In genomic region chr16:58225965-58226602, GRCh38 we compare ENCODE assay signal across 17 cellular contexts. TPM values are rescaled to one million over a fixed set of nuclear protein-coding genes. Genes with fewer than 3 reads are reported as not detected.
DNase-seq lines count a peak whose midpoint lies in the region; ATAC-seq, FAIRE-seq and TF ChIP-seq lines count a peak whose summit lies in the region.
"Had no signal": no experiment of that assay in that cellular context is flagged by ENCODE, and none has a peak within 500 bp of the region (broad histone marks: within the 10 kb centered on the region; RNA-seq: fewer than 3 reads in every experiment).

No MANE protein-coding gene starts in this region.

- no peak for DNase-seq in HepG2 (ENCODE audit: low spot score)
- no peak for DNase-seq in right lobe of liver
- DNase-seq in WTC11 (ENCODE audit: low spot score) = no peak
- no peak for DNase-seq in neural crest cell (ENCODE audit: low read depth, low spot score)
- no peak for DNase-seq in activated CD8-positive, alpha-beta T cell treated with anti-CD3 and anti-CD28 coated beads for 36 hours
- DNase-seq in head of caudate nucleus = no peak
- DNase-seq: 8988T; Calu3; CD8-positive, alpha-beta T cell; DMS79 treated with DMSO at 0.1 percent for 48 hours; GF-D8; KBM-7 had no signal

- WGBS in HepG2 (ENCODE audit: low lambda C conversion rate) = 52% methylated on average over 7 of the region's 8 CpGs
- WGBS in right lobe of liver (ENCODE audit: insufficient coverage, low coverage, low lambda C conversion rate, missing lambda C conversion rate) = 82% methylated on average over 4 of the region's 8 CpGs

- no peaks in the 10 kb centered on the region for H3K79me2 ChIP-seq in HepG2 (ENCODE audit: insufficient read depth, low read length)

- ATAC-seq in HepG2 (no peak), right lobe of liver (no peak), WTC11 (peak; percentile 20; the same call in 1 of the 2 replicates), HG02798 (IDR thresholded peaks at IDR 0.05; ENCODE audit: poor library complexity, unreplicated experiment) (no peak)
- no peak for ATAC-seq in activated CD8-positive, alpha-beta T cell treated with anti-CD3 and anti-CD28 coated beads for 36 hours
- ATAC-seq: CD8-positive, alpha-beta T cell had no signal

- H3K36me3 ChIP-seq in HepG2 (replicated peaks in 1 of 2; ENCODE audit: control insufficient read depth in 1 of 2, insufficient read depth in 2 of 2, low read length in 2 of 2) (no peaks in the 10 kb centered on the region), right lobe of liver (no peaks in the 10 kb centered on the region)
- H3K36me3 ChIP-seq: BLaER1 treated with 17β-estradiol and CSF1 and Interleukin-3, amounts not matched to agents 10 nM and 100 nM; HAP-1 had no signal

- no peaks in the 10 kb centered on the region for H4K20me1 ChIP-seq in HepG2 (ENCODE audit: insufficient read depth, low read length)
- H4K20me1 ChIP-seq: BLaER1 treated with 17β-estradiol and CSF1 and Interleukin-3, amounts not matched to agents 10 nM and 100 nM had no signal

- H3K9me3 Mint-ChIP-seq in WTC11 (no peaks in the 10 kb centered on the region), neural crest cell (no peaks in the 10 kb centered on the region)
- H3K9me3 Mint-ChIP-seq in activated CD8-positive, alpha-beta T cell treated with anti-CD3 and anti-CD28 coated beads for 36 hours = no peaks in the 10 kb centered on the region
- H3K9me3 Mint-ChIP-seq: CD8-positive, alpha-beta T cell had no signal

- H3K4me1 Mint-ChIP-seq in WTC11 = peaks cover 9% of the 10 kb centered on the region
- H3K4me1 Mint-ChIP-seq in neural crest cell = no peaks in the 10 kb centered on the region
- no peaks in the 10 kb centered on the region for H3K4me1 Mint-ChIP-seq in activated CD8-positive, alpha-beta T cell treated with anti-CD3 and anti-CD28 coated beads for 36 hours (ENCODE audit: low read depth)
- H3K4me1 Mint-ChIP-seq: B cell had no signal

- H3K36me3 Mint-ChIP-seq in WTC11 (no peaks in the 10 kb centered on the region), neural crest cell (ENCODE audit: low read depth) (no peaks in the 10 kb centered on the region)
- H3K36me3 Mint-ChIP-seq in activated CD8-positive, alpha-beta T cell treated with anti-CD3 and anti-CD28 coated beads for 36 hours (ENCODE audit: low read depth) = no peaks in the 10 kb centered on the region
- H3K36me3 Mint-ChIP-seq: CD8-positive, alpha-beta T cell had no signal

- no peak overlapping the region for H3K4me2 ChIP-seq in HepG2 (ENCODE audit: low read depth, low read length)
- H3K4me2 ChIP-seq: BLaER1 treated with 17β-estradiol and CSF1 and Interleukin-3, amounts not matched to agents 10 nM and 100 nM had no signal

- no peak overlapping the region for H2AFZ ChIP-seq in HepG2 (ENCODE audit: low read length)

- H3K27me3 ChIP-seq in HepG2 (ENCODE audit: control insufficient read depth in 1 of 2, insufficient read depth in 2 of 2, low read length in 2 of 2) = no peaks in the 10 kb centered on the region; a peak in 1 of 5 replicates
- no peaks in the 10 kb centered on the region for H3K27me3 ChIP-seq in right lobe of liver
- H3K27me3 ChIP-seq: BLaER1 treated with 17β-estradiol and CSF1 and Interleukin-3, amounts not matched to agents 10 nM and 100 nM had no signal

- TF ChIP-seq RAD21 in HepG2 (CRISPR knock-in tag; IDR thresholded peaks at IDR 0.05) = no peak
- no peak for TF ChIP-seq RAD21 in Ishikawa (IDR thresholded peaks at IDR 0.05; ENCODE audit: low read depth)

- FAIRE-seq in HepG2 (lab: Jason Lieb, UNC) = no peak

- BruUV-seq in HepG2 (replicated peaks; lab: Mats Ljungman, UMichigan) = no TSS peak

- H3K4me3 ChIP-seq in HepG2 (replicated peaks in 1 of 3; ENCODE audit: insufficient read depth in 1 of 3, low read depth in 2 of 3, low read length in 3 of 3) = no peak overlapping the region
- H3K4me3 ChIP-seq in right lobe of liver = no peak overlapping the region
- H3K4me3 ChIP-seq: BLaER1 treated with 17β-estradiol and CSF1 and Interleukin-3, amounts not matched to agents 10 nM and 100 nM; HAP-1 had no signal

- CTCF ChIA-PET in HepG2 (lab: Yijun Ruan, JAX; ENCODE audit: low intra/inter-chr PET ratio, low total read pairs) = no interaction called here
- CTCF ChIA-PET in WTC11 (lab: Charles Lee) = no interaction called here
- CTCF ChIA-PET in activated CD8-positive, alpha-beta T cell treated with anti-CD3 and anti-CD28 coated beads for 36 hours (lab: Charles Lee) = no interaction called here

- TF ChIP-seq POLR2A in HepG2 (IDR thresholded peaks at IDR 0.05; ENCODE audit: insufficient read depth in 1 of 2, low read depth in 2 of 2, low read length in 2 of 2) (no peak), right lobe of liver (IDR thresholded peaks at IDR 0.05) (no peak)

- H3K4me1 ChIP-seq in HepG2 (ENCODE audit: insufficient read depth, low read length) (peaks cover 26% of the 10 kb centered on the region), right lobe of liver (peaks cover 0 to 14% (median 5%) of the 10 kb centered on the region in 4 donors)
- H3K4me1 ChIP-seq: HAP-1 had no signal

- no peak overlapping the region for H3K9ac ChIP-seq in HepG2 (ENCODE audit: insufficient read depth, low read depth, low read length)
- H3K9ac ChIP-seq: BLaER1 treated with 17β-estradiol and CSF1 and Interleukin-3, amounts not matched to agents 10 nM and 100 nM had no signal

- TF ChIP-seq EP300 in HepG2 (IDR thresholded peaks at IDR 0.05; ENCODE audit: low read depth in 2 of 2, low read length in 2 of 2) (no peak), HepG2 (CRISPR knock-in tag; IDR thresholded peaks at IDR 0.05; ENCODE audit: borderline replicate concordance) (no peak), Ishikawa (IDR thresholded peaks at IDR 0.05; ENCODE audit: borderline replicate concordance) (no peak)

- POLR2A ChIA-PET in HepG2 (lab: Yijun Ruan, JAX) (no interaction called here), WTC11 (lab: Charles Lee) (no interaction called here)
- POLR2A ChIA-PET in activated CD8-positive, alpha-beta T cell treated with anti-CD3 and anti-CD28 coated beads for 36 hours (lab: Charles Lee) = no interaction called here

- no peak overlapping the region for H3K27ac Mint-ChIP-seq in WTC11
- H3K27ac Mint-ChIP-seq in neural crest cell (ENCODE audit: unreplicated experiment) = peak overlapping the region; percentile 64
- no peak overlapping the region for H3K27ac Mint-ChIP-seq in activated CD8-positive, alpha-beta T cell treated with anti-CD3 and anti-CD28 coated beads for 36 hours
- H3K27ac Mint-ChIP-seq: B cell; CD8-positive, alpha-beta T cell had no signal

- TF ChIP-seq CTCF in HepG2 (CRISPR knock-in tag; IDR thresholded peaks at IDR 0.05) = no peak
- no peak for TF ChIP-seq CTCF in right lobe of liver (IDR thresholded peaks at IDR 0.05)
- no peak for TF ChIP-seq CTCF in WTC11 (IDR thresholded peaks at IDR 0.05)
- no peak for TF ChIP-seq CTCF in neural crest cell (conservative IDR thresholded peaks at IDR 0.05)
- TF ChIP-seq CTCF in activated CD8-positive, alpha-beta T cell treated with anti-CD3 and anti-CD28 coated beads for 36 hours (IDR thresholded peaks at IDR 0.05) = no peak

- H3K9me3 ChIP-seq in HepG2 (ENCODE audit: low read length) (no peaks in the 10 kb centered on the region), right lobe of liver (no peaks in the 10 kb centered on the region)
- H3K9me3 ChIP-seq: BLaER1 treated with 17β-estradiol and CSF1 and Interleukin-3, amounts not matched to agents 10 nM and 100 nM; HAP-1 had no signal

- no peak overlapping the region for H3K27ac ChIP-seq in HepG2 (ENCODE audit: extremely low read length, insufficient read depth, low read length)
- H3K27ac ChIP-seq in right lobe of liver = no peak overlapping the region
- H3K27ac ChIP-seq: BLaER1 treated with 17β-estradiol and CSF1 and Interleukin-3, amounts not matched to agents 10 nM and 100 nM had no signal

- in situ Hi-C loops in HepG2 (cut with HindIII; ENCODE audit: extremely low pct_ligation_motif_present, low pct_unique_long_range_greater_than_20kb) = no loop called here

- H3K4me3 Mint-ChIP-seq in WTC11 = no peak overlapping the region
- H3K4me3 Mint-ChIP-seq in neural crest cell = no peak overlapping the region
- no peak overlapping the region for H3K4me3 Mint-ChIP-seq in activated CD8-positive, alpha-beta T cell treated with anti-CD3 and anti-CD28 coated beads for 36 hours
- H3K4me3 Mint-ChIP-seq: B cell; CD8-positive, alpha-beta T cell had no signal

- intact Hi-C loops in HepG2 (cut with micrococcal nuclease; ENCODE audit: unreplicated experiment) (no loop called here), right lobe of liver (cut with DNase I) (no loop called here), head of caudate nucleus (cut with DNase I) (no loop called here)
- intact Hi-C loops in activated CD8-positive, alpha-beta T cell treated with anti-CD3 and anti-CD28 coated beads for 36 hours (cut with micrococcal nuclease) = no loop called here

- H3K27me3 Mint-ChIP-seq in WTC11 (ENCODE audit: low read depth) (peaks cover 18% of the 10 kb centered on the region), neural crest cell (ENCODE audit: low read depth) (peaks cover 33% of the 10 kb centered on the region)
- H3K27me3 Mint-ChIP-seq in activated CD8-positive, alpha-beta T cell treated with anti-CD3 and anti-CD28 coated beads for 36 hours = peaks cover 4% of the 10 kb centered on the region

RNA-seq across cellular contexts. Expression of gene CSNK2A2, which starts 28.2 kb away (rescaled TPM):
- 46.4 and 75.8 TPM in 2 replicates for total RNA-seq in HepG2 (2016; rRNA removed; fragmentation: Illumina TruSeq; extraction: Trizol)
- total RNA-seq in HepG2 (2016; cell fraction: cytosol; rRNA removed; fragmentation: Illumina TruSeq; extraction: Trizol; ENCODE audit: low read depth) = 7.9 and 10.0 TPM in 2 replicates
- total RNA-seq in HepG2 (2016; cell fraction: insoluble cytoplasmic fraction; rRNA removed; fragmentation: Illumina TruSeq; extraction: Trizol) = 45.9 and 69.7 TPM in 2 replicates
- 48.2 and 51.0 TPM in 2 replicates for total RNA-seq in HepG2 (2016; cell fraction: membrane; rRNA removed; fragmentation: Illumina TruSeq; extraction: Trizol)
- 55.1 and 62.2 TPM in 2 replicates for total RNA-seq in HepG2 (2016; cell fraction: nucleus; rRNA removed; fragmentation: Illumina TruSeq; extraction: Trizol)
- 48.0 and 56.9 TPM in 2 replicates for polyA plus RNA-seq in HepG2 (2011; rRNA removed)
- polyA plus RNA-seq in HepG2 (2011; cell fraction: cytosol; rRNA removed) = 41.5 and 54.0 TPM in 2 replicates
- polyA plus RNA-seq in HepG2 (2011; cell fraction: nucleus; rRNA removed) = 27.7 and 32.7 TPM in 2 replicates
- 83.1 and 84.5 TPM in 2 replicates for polyA plus RNA-seq in HepG2 (2012)
- 16.6 and 17.4 TPM in 2 replicates for polyA plus RNA-seq in HepG2 (2016; cell fraction: cytosol; fragmentation: Illumina TruSeq; extraction: Trizol; ENCODE audit: low read depth)
- polyA plus RNA-seq in HepG2 (2016; cell fraction: insoluble cytoplasmic fraction; fragmentation: Illumina TruSeq; extraction: Trizol; ENCODE audit: low read depth) = 76.7 and 84.0 TPM in 2 replicates
- polyA plus RNA-seq in HepG2 (2016; cell fraction: membrane; fragmentation: Illumina TruSeq; extraction: Trizol; ENCODE audit: low read depth) = 43.1 and 47.3 TPM in 2 replicates
- 77.0 and 77.7 TPM in 2 replicates for polyA plus RNA-seq in HepG2 (2016; cell fraction: nucleus; fragmentation: Illumina TruSeq; extraction: Trizol; ENCODE audit: insufficient read depth, low read depth)
- polyA minus RNA-seq in HepG2 (2011; rRNA and poly(A)+ RNA removed; ENCODE audit: low replicate concordance) = 80.3 and 103 TPM in 2 replicates
- 85.8 and 89.6 TPM in 2 replicates for polyA minus RNA-seq in HepG2 (2011; cell fraction: cytosol; rRNA and poly(A)+ RNA removed)
- 57.7 and 65.4 TPM in 2 replicates for polyA minus RNA-seq in HepG2 (2011; cell fraction: nucleus; rRNA and poly(A)+ RNA removed)
- 10 to 100 TPM; 24.4 to 29.5 (median 26.8) TPM for total RNA-seq in right lobe of liver
- total RNA-seq in WTC11 (2021) = 113 to 118 TPM (median 114 TPM) in 3 replicates
- total RNA-seq in neural crest cell = 116 and 118 TPM in 2 replicates
- 10 to 100 TPM; 97.5 to 99.0 TPM for total RNA-seq in activated CD8-positive, alpha-beta T cell treated with anti-CD3 and anti-CD28 coated beads for 36 hours
